ENCODE assay signal across 2 cellular contexts in genomic region chr1:95311006-95311405, GRCh38.
TF ChIP-seq lines count a peak whose summit lies in the region.

No MANE protein-coding gene starts in this region.

TF ChIP-seq in GM12891, 5 proteins besides CTCF, POLR2A, EP300 and RAD21 (continued from another document):
- no peak for TF ChIP-seq SPI1 (IDR thresholded peaks at IDR 0.05; ENCODE audit: low read depth, low read length)

TF ChIP-seq in H1, 55 proteins besides CTCF, POLR2A, EP300 and RAD21 (continued from another document):
- TF ChIP-seq HDAC2 (IDR thresholded peaks at IDR 0.05; ENCODE audit: borderline replicate concordance in 1 of 2, low read depth in 2 of 2, low read length in 2 of 2), result no peak
- no peak for TF ChIP-seq ATF3 (IDR thresholded peaks at IDR 0.05; ENCODE audit: insufficient read depth, low read depth, low read length)
- no peak for TF ChIP-seq CBX5 (IDR thresholded peaks at IDR 0.05; ENCODE audit: low read depth, low read length)
- no peak for TF ChIP-seq CTBP2 (IDR thresholded peaks at IDR 0.05; ENCODE audit: borderline replicate concordance, insufficient read depth, insufficient read length, low read length)
- TF ChIP-seq SIN3A (conservative IDR thresholded peaks at IDR 0.05 in 1 of 2, IDR thresholded peaks at IDR 0.05 in 1 of 2; ENCODE audit: low read depth in 1 of 2, low read length in 2 of 2), result no peak
- no peak for TF ChIP-seq CREB1 (IDR thresholded peaks at IDR 0.05)
- TF ChIP-seq E2F6 (IDR thresholded peaks at IDR 0.05), result no peak
- no peak for TF ChIP-seq CBX8 (IDR thresholded peaks at IDR 0.05; ENCODE audit: borderline replicate concordance, low read depth, low read length)
- TF ChIP-seq KDM4A (IDR thresholded peaks at IDR 0.05; ENCODE audit: low read depth, low read length, severe bottlenecking), result no peak
- TF ChIP-seq SIX5 (IDR thresholded peaks at IDR 0.05; ENCODE audit: low read depth, low read length), result no peak
- TF ChIP-seq GTF2F1 (IDR thresholded peaks at IDR 0.05; ENCODE audit: borderline replicate concordance, low read depth, low read length), result no peak
- no peak for TF ChIP-seq SP4 (IDR thresholded peaks at IDR 0.05; ENCODE audit: low read length)
- no peak for TF ChIP-seq KDM1A (IDR thresholded peaks at IDR 0.05; ENCODE audit: borderline replicate concordance, low read length)
- TF ChIP-seq CHD1 (IDR thresholded peaks at IDR 0.05; ENCODE audit: low read depth, low read length), result no peak
- no peak for TF ChIP-seq RNF2 (IDR thresholded peaks at IDR 0.05; ENCODE audit: borderline replicate concordance, low read depth, low read length, missing control alignments, poor library complexity, severe bottlenecking)
